Comparison of ENCODE assay signal across 34 cellular contexts in genomic region chr20:40103420-40103819, GRCh38.
"Had no signal": no experiment of that assay in that cellular context is flagged by ENCODE, and none has a peak within 500 bp of the region (broad histone marks: within the 10 kb centered on the region; RNA-seq: fewer than 3 reads in every experiment).

No MANE protein-coding gene starts in this region.

- H3K27me3 ChIP-seq: adrenal gland, body of pancreas, brain microvascular endothelial cell, breast epithelium had no signal

- H3K4me3 Mint-ChIP-seq: activated B cell treated with CpG ODN at 0.5 μM for 24 hours; activated CD4-positive, alpha-beta memory T cell treated with anti-CD3 and anti-CD28 coated beads for 36 hours; activated CD4-positive, alpha-beta T cell treated with anti-CD3 and anti-CD28 coated beads, Interleukin-2, amount 10 ng/mL, durations not matched to agents 24 days and 14 days; activated CD8-positive, alpha-beta T cell treated with anti-CD3 and anti-CD28 coated beads for 36 hours; activated naive CD4-positive, alpha-beta T cell treated with anti-CD3 and anti-CD28 coated beads for 36 hours; activated naive CD8-positive, alpha-beta T cell treated with anti-CD3 and anti-CD28 coated beads for 36 hours; activated T-cell treated with anti-CD3 and anti-CD28 coated beads, Interleukin-2, amount 50 U/mL, for 4 hours; activated T-cell treated with anti-CD3 and anti-CD28 coated beads, Interleukin-2, amount 50 U/mL, for 72 hours; activated T-helper 1 cell treated with anti-CD3 and anti-CD28 coated beads, Interleukin-12 subunit alpha, Interleukin-12 subunit beta, Interleukin-2, Interleukin-4 antibody, amounts not matched to agents 30 ng/mL and 10 ng/mL and 1 ng/mL, durations not matched to agents 14 hours and 24 hours and 36 hours; activated T-helper 17 cell treated with anti-CD3 and anti-CD28 coated beads, Interleukin-2, amount 50 U/mL, for 72 hours; T-helper 1 cell treated with Interleukin-12 subunit alpha and Interleukin-12 subunit beta and Interleukin-4 antibody, amounts not matched to agents 30 μg/mL and 1 μg/mL, for 36 hours; T-helper 2 cell treated with Interferon-gamma antibody and Interleukin-4, amounts not matched to agents 5 μg/mL and 100 μg/mL, for 36 hours had no signal

- H3K36me3 Mint-ChIP-seq: activated CD4-positive, alpha-beta memory T cell treated with anti-CD3 and anti-CD28 coated beads for 36 hours; activated naive CD4-positive, alpha-beta T cell treated with anti-CD3 and anti-CD28 coated beads, Interleukin-2, amount 50 U/mL, for 72 hours; activated naive CD8-positive, alpha-beta T cell treated with anti-CD3 and anti-CD28 coated beads for 36 hours had no signal

- H3K4me3 ChIP-seq: adrenal gland, body of pancreas, breast epithelium had no signal

- DNase-seq: activated B cell treated with CpG ODN at 0.5 μM for 24 hours; activated CD4-positive, alpha-beta memory T cell treated with anti-CD3 and anti-CD28 coated beads for 36 hours; activated CD4-positive, alpha-beta T cell treated with anti-CD3 and anti-CD28 coated beads for 4 hours; activated CD4-positive, alpha-beta T cell treated with anti-CD3 and anti-CD28 coated beads, Interleukin-2, amount 10 ng/mL, durations not matched to agents 24 days and 14 days; activated CD4-positive, alpha-beta T cell treated with anti-CD3 and anti-CD28 coated beads, Interleukin-2, amount 50 U/mL, for 1 hour; activated CD4-positive, alpha-beta T cell treated with anti-CD3 and anti-CD28 coated beads, Interleukin-2, amount 50 U/mL, for 4 hours; activated CD4-positive, CD25-positive, alpha-beta regulatory T cell treated with anti-CD3 and anti-CD28 coated beads, Interleukin-2, amount 50 U/mL, for 72 hours; activated CD8-positive, alpha-beta memory T cell treated with anti-CD3 and anti-CD28 coated beads, Interleukin-2, amount 50 U/mL, for 4 hours; activated CD8-positive, alpha-beta T cell treated with anti-CD3 and anti-CD28 coated beads for 36 hours; activated effector memory CD4-positive, alpha-beta T cell treated with anti-CD3 and anti-CD28 coated beads, Interleukin-2, amount 50 U/mL, for 16 hours; activated gamma-delta T cell treated with Interleukin-2 at 50 U/mL for 16 hours; activated naive CD4-positive, alpha-beta T cell; activated naive CD4-positive, alpha-beta T cell treated with anti-CD3 and anti-CD28 coated beads for 36 hours; activated naive CD4-positive, alpha-beta T cell treated with anti-CD3 and anti-CD28 coated beads, Interleukin-2, amount 50 U/mL, for 16 hours; activated naive CD8-positive, alpha-beta T cell treated with anti-CD3 and anti-CD28 coated beads for 36 hours; activated T-cell treated with anti-CD3 and anti-CD28 coated beads for 4 hours; activated T-cell treated with anti-CD3 and anti-CD28 coated beads, Interleukin-2, amount 50 U/mL, for 1 hour; activated T-cell treated with anti-CD3 and anti-CD28 coated beads, Interleukin-2, amount 50 U/mL, for 4 hours; activated T-cell treated with anti-CD3 and anti-CD28 coated beads, Interleukin-2, amount 50 U/mL, for 72 hours; adrenal gland; amniotic stem cell; aorta; body of pancreas; brain microvascular endothelial cell; central memory CD4-positive, alpha-beta T cell; T-helper 2 cell; T-helper 9 cell had no signal

- H3K9me3 ChIP-seq: adrenal gland, body of pancreas, breast epithelium had no signal

- H3K9me3 Mint-ChIP-seq: activated B cell treated with CpG ODN at 0.5 μM for 24 hours; activated CD4-positive, alpha-beta memory T cell treated with anti-CD3 and anti-CD28 coated beads for 36 hours; activated CD4-positive, alpha-beta T cell treated with anti-CD3 and anti-CD28 coated beads, Interleukin-2, amount 10 ng/mL, durations not matched to agents 24 days and 14 days; activated CD8-positive, alpha-beta T cell treated with anti-CD3 and anti-CD28 coated beads for 36 hours; activated naive CD4-positive, alpha-beta T cell treated with anti-CD3 and anti-CD28 coated beads for 36 hours; activated naive CD8-positive, alpha-beta T cell treated with anti-CD3 and anti-CD28 coated beads for 36 hours; activated T-cell treated with anti-CD3 and anti-CD28 coated beads, Interleukin-2, amount 50 U/mL, for 4 hours; activated T-helper 1 cell treated with anti-CD3 and anti-CD28 coated beads, Interleukin-12 subunit alpha, Interleukin-12 subunit beta, Interleukin-2, Interleukin-4 antibody, amounts not matched to agents 30 ng/mL and 10 ng/mL and 1 ng/mL, durations not matched to agents 14 hours and 24 hours and 36 hours; activated T-helper 17 cell treated with anti-CD3 and anti-CD28 coated beads, Interleukin-2, amount 50 U/mL, for 72 hours; T-helper 1 cell treated with Interleukin-12 subunit alpha and Interleukin-12 subunit beta and Interleukin-4 antibody, amounts not matched to agents 30 μg/mL and 1 μg/mL, for 36 hours; T-helper 2 cell treated with Interferon-gamma antibody and Interleukin-4, amounts not matched to agents 5 μg/mL and 100 μg/mL, for 36 hours had no signal

- ATAC-seq: activated CD8-positive, alpha-beta T cell treated with anti-CD3 and anti-CD28 coated beads for 36 hours; activated naive CD4-positive, alpha-beta T cell treated with anti-CD3 and anti-CD28 coated beads, Interleukin-2, amount 50 U/mL, for 72 hours; activated T-cell treated with anti-CD3 and anti-CD28 coated beads, Interleukin-2, amount 50 U/mL, for 4 hours; activated T-cell treated with anti-CD3 and anti-CD28 coated beads, Interleukin-2, amount 50 U/mL, for 72 hours; activated T-helper 17 cell treated with anti-CD3 and anti-CD28 coated beads, Interleukin-2, amount 50 U/mL, for 72 hours; body of pancreas had no signal

- H3K27ac ChIP-seq: adrenal gland, body of pancreas, brain microvascular endothelial cell, breast epithelium, VCaP had no signal

- H3K27me3 Mint-ChIP-seq: activated CD4-positive, alpha-beta T cell treated with anti-CD3 and anti-CD28 coated beads, Interleukin-2, amount 10 ng/mL, durations not matched to agents 24 days and 14 days; activated CD8-positive, alpha-beta T cell treated with anti-CD3 and anti-CD28 coated beads for 36 hours had no signal

- H3K27ac Mint-ChIP-seq: activated B cell treated with CpG ODN at 0.5 μM for 24 hours; activated CD4-positive, alpha-beta memory T cell treated with anti-CD3 and anti-CD28 coated beads for 36 hours; activated CD4-positive, alpha-beta T cell treated with anti-CD3 and anti-CD28 coated beads, Interleukin-2, amount 10 ng/mL, durations not matched to agents 24 days and 14 days; activated CD8-positive, alpha-beta T cell treated with anti-CD3 and anti-CD28 coated beads for 36 hours; activated naive CD4-positive, alpha-beta T cell treated with anti-CD3 and anti-CD28 coated beads for 36 hours; activated naive CD4-positive, alpha-beta T cell treated with anti-CD3 and anti-CD28 coated beads, Interleukin-2, amount 50 U/mL, for 72 hours; activated naive CD8-positive, alpha-beta T cell treated with anti-CD3 and anti-CD28 coated beads for 36 hours; activated T-cell treated with anti-CD3 and anti-CD28 coated beads, Interleukin-2, amount 50 U/mL, for 72 hours; activated T-helper 1 cell treated with anti-CD3 and anti-CD28 coated beads, Interleukin-12 subunit alpha, Interleukin-12 subunit beta, Interleukin-2, Interleukin-4 antibody, amounts not matched to agents 30 ng/mL and 10 ng/mL and 1 ng/mL, durations not matched to agents 14 hours and 24 hours and 36 hours; activated T-helper 17 cell treated with anti-CD3 and anti-CD28 coated beads, Interleukin-2, amount 50 U/mL, for 72 hours; T-helper 1 cell treated with Interleukin-12 subunit alpha and Interleukin-12 subunit beta and Interleukin-4 antibody, amounts not matched to agents 30 μg/mL and 1 μg/mL, for 36 hours; T-helper 2 cell treated with Interferon-gamma antibody and Interleukin-4, amounts not matched to agents 5 μg/mL and 100 μg/mL, for 36 hours had no signal

- H3K4me1 Mint-ChIP-seq: activated B cell treated with CpG ODN at 0.5 μM for 24 hours; activated CD4-positive, alpha-beta T cell treated with anti-CD3 and anti-CD28 coated beads, Interleukin-2, amount 10 ng/mL, durations not matched to agents 24 days and 14 days; activated naive CD8-positive, alpha-beta T cell treated with anti-CD3 and anti-CD28 coated beads for 36 hours; activated T-helper 17 cell treated with anti-CD3 and anti-CD28 coated beads, Interleukin-2, amount 50 U/mL, for 72 hours had no signal

- H3K36me3 ChIP-seq: adrenal gland, brain microvascular endothelial cell, breast epithelium had no signal

- H3K4me1 ChIP-seq: adrenal gland, body of pancreas, breast epithelium had no signal
